8 cellular contexts compared by ENCODE assay signal in genomic region chr4:81913427-81913878, GRCh38.
DNase-seq lines count a peak whose midpoint lies in the region; ATAC-seq, FAIRE-seq and TF ChIP-seq lines count a peak whose summit lies in the region.

No MANE protein-coding gene starts in this region.

- H3K4me1 Mint-ChIP-seq in activated T-helper 2 cell treated with anti-CD3 and anti-CD28 coated beads, Interferon-gamma antibody, Interleukin-2, Interleukin-4, amounts not matched to agents 10 μg/mL and 5 μg/mL and 100 μg/mL, durations not matched to agents 14 hours and 24 hours and 36 hours (ENCODE audit: low read depth), result peaks cover 4% of the 10 kb centered on the region

- no peaks in the 10 kb centered on the region for H3K4me1 ChIP-seq in right atrium auricular region

- no peak for FAIRE-seq in RCC 7860 (lab: Jason Lieb, UNC)

- no peak overlapping the region for H3K27ac ChIP-seq in C4-2B
- H3K27ac ChIP-seq in right atrium auricular region, result no peak overlapping the region

- DNase-seq in RCC 7860 (ENCODE audit: low spot score) (peak; percentile 46), right atrium auricular region (ENCODE audit: low spot score) (no peak), midbrain (lab: John Stamatoyannopoulos, UW) (no peak)
- peak; percentile 17 for DNase-seq in activated T-helper 2 cell treated with anti-CD3 and anti-CD28 coated beads, Interferon-gamma antibody, Interleukin-2, Interleukin-4, amounts not matched to agents 10 μg/mL and 5 μg/mL and 100 μg/mL, durations not matched to agents 14 hours and 24 hours and 36 hours (ENCODE audit: low spot score)
- DNase-seq in stimulated activated CD4-positive, alpha-beta T cell treated with anti-CD3 and anti-CD28 coated beads, Interleukin-12 subunit alpha, Interleukin-12 subunit beta, amount 100 ng/mL, for 4 hours, result peak; percentile 45

- no peak overlapping the region for H3K4me3 ChIP-seq in right atrium auricular region

- intact Hi-C loops in activated T-helper 2 cell treated with anti-CD3 and anti-CD28 coated beads, Interferon-gamma antibody, Interleukin-2, Interleukin-4, amounts not matched to agents 10 μg/mL and 5 μg/mL and 100 μg/mL, durations not matched to agents 14 hours and 24 hours and 36 hours (cut with micrococcal nuclease), result loop anchor here (10.0 kb wide), 2 partner anchors 291 to 509 kb away; no protein-coding TSS in a partner anchor

- peak; percentile 87 for ATAC-seq in GM18909 (IDR thresholded peaks at IDR 0.05; ENCODE audit: poor library complexity, unreplicated experiment)
- peak; percentile 84 for ATAC-seq in HG03175 (IDR thresholded peaks at IDR 0.05; ENCODE audit: unreplicated experiment)

- no peaks in the 10 kb centered on the region for H3K27me3 ChIP-seq in right atrium auricular region

- no peak overlapping the region for H3K27ac Mint-ChIP-seq in activated T-helper 2 cell treated with anti-CD3 and anti-CD28 coated beads, Interferon-gamma antibody, Interleukin-2, Interleukin-4, amounts not matched to agents 10 μg/mL and 5 μg/mL and 100 μg/mL, durations not matched to agents 14 hours and 24 hours and 36 hours

- H3K36me3 Mint-ChIP-seq in activated T-helper 2 cell treated with anti-CD3 and anti-CD28 coated beads, Interferon-gamma antibody, Interleukin-2, Interleukin-4, amounts not matched to agents 10 μg/mL and 5 μg/mL and 100 μg/mL, durations not matched to agents 14 hours and 24 hours and 36 hours (ENCODE audit: low read depth), result no peaks in the 10 kb centered on the region

- peaks cover 25% of the 10 kb centered on the region for H3K27me3 Mint-ChIP-seq in activated T-helper 2 cell treated with anti-CD3 and anti-CD28 coated beads, Interferon-gamma antibody, Interleukin-2, Interleukin-4, amounts not matched to agents 10 μg/mL and 5 μg/mL and 100 μg/mL, durations not matched to agents 14 hours and 24 hours and 36 hours (ENCODE audit: low read depth)

- H3K9me3 ChIP-seq in right atrium auricular region, result no peaks in the 10 kb centered on the region

- peak; percentile 88 for TF ChIP-seq CTCF in C4-2B (conservative IDR thresholded peaks at IDR 0.05)
- TF ChIP-seq CTCF in right atrium auricular region (IDR thresholded peaks at IDR 0.05), result peak; percentile 46 to 75

- H3K9me3 Mint-ChIP-seq in activated T-helper 2 cell treated with anti-CD3 and anti-CD28 coated beads, Interferon-gamma antibody, Interleukin-2, Interleukin-4, amounts not matched to agents 10 μg/mL and 5 μg/mL and 100 μg/mL, durations not matched to agents 14 hours and 24 hours and 36 hours, result no peaks in the 10 kb centered on the region

- H3K36me3 ChIP-seq in right atrium auricular region, result no peaks in the 10 kb centered on the region

- no peak overlapping the region for H3K4me3 Mint-ChIP-seq in activated T-helper 2 cell treated with anti-CD3 and anti-CD28 coated beads, Interferon-gamma antibody, Interleukin-2, Interleukin-4, amounts not matched to agents 10 μg/mL and 5 μg/mL and 100 μg/mL, durations not matched to agents 14 hours and 24 hours and 36 hours (ENCODE audit: low read depth)

Comparison
In these comparisons a context has a peak if more than half of its experiments do, and no peak if none do; other contexts are left out.
1. DNase-seq: peak in RCC 7860 (single experiment), activated T-helper 2 cell treated with anti-CD3 and anti-CD28 coated beads, Interferon-gamma antibody, Interleukin-2, Interleukin-4, amounts not matched to agents 10 μg/mL and 5 μg/mL and 100 μg/mL, durations not matched to agents 14 hours and 24 hours and 36 hours (single experiment) and stimulated activated CD4-positive, alpha-beta T cell treated with anti-CD3 and anti-CD28 coated beads, Interleukin-12 subunit alpha, Interleukin-12 subunit beta, amount 100 ng/mL, for 4 hours (single experiment); none in right atrium auricular region (single experiment) and midbrain (single experiment).